Comparison of ENCODE assay signal across 8 cellular contexts in genomic region chr7:73827568-73828106, GRCh38. TPM values are rescaled to one million over a fixed set of nuclear protein-coding genes. Genes with fewer than 3 reads are reported as not detected.
DNase-seq lines count a peak whose midpoint lies in the region; ATAC-seq and TF ChIP-seq lines count a peak whose summit lies in the region.

No MANE protein-coding gene starts in this region.

- peaks cover 45% of the 10 kb centered on the region for H3K4me1 ChIP-seq in hepatocyte (ENCODE audit: insufficient read depth)
- H3K4me1 ChIP-seq in ascending aorta, result peaks cover 3 to 9% of the 10 kb centered on the region in 2 donors

- H3K4me1 Mint-ChIP-seq in activated naive CD4-positive, alpha-beta T cell treated with anti-CD3 and anti-CD28 coated beads, Interleukin-2, amount 50 U/mL, for 24 hours, result peaks cover 26% of the 10 kb centered on the region

- H2AFZ ChIP-seq in hepatocyte, result no peak overlapping the region

- H3K36me3 Mint-ChIP-seq in activated naive CD4-positive, alpha-beta T cell treated with anti-CD3 and anti-CD28 coated beads, Interleukin-2, amount 50 U/mL, for 24 hours, result no peaks in the 10 kb centered on the region

- peak overlapping the region; percentile 27 for H3K4me3 Mint-ChIP-seq in activated naive CD4-positive, alpha-beta T cell treated with anti-CD3 and anti-CD28 coated beads, Interleukin-2, amount 50 U/mL, for 24 hours

- no peaks in the 10 kb centered on the region for H3K9me3 ChIP-seq in hepatocyte (ENCODE audit: low read depth)
- no peaks in the 10 kb centered on the region for H3K9me3 ChIP-seq in ascending aorta

- WGBS in hepatocyte (ENCODE audit: low lambda C conversion rate, missing lambda C conversion rate), result 33% methylated on average over 7 of the region's 11 CpGs

- H3K9me2 ChIP-seq in hepatocyte (replicated peaks; ENCODE audit: insufficient read depth), result no peaks in the 10 kb centered on the region

- ATAC-seq in GM18511 (IDR thresholded peaks at IDR 0.05; ENCODE audit: unreplicated experiment), result no peak

- no peak overlapping the region for H3K4me3 ChIP-seq in hepatocyte
- no peak overlapping the region for H3K4me3 ChIP-seq in ascending aorta

- no peaks in the 10 kb centered on the region for H4K20me1 ChIP-seq in hepatocyte (ENCODE audit: insufficient read depth, poor library complexity, severe bottlenecking)

- H3K27ac ChIP-seq in hepatocyte (peak overlapping the region; percentile 99), ascending aorta (no peak overlapping the region)

- H3K27me3 ChIP-seq in hepatocyte (no peaks in the 10 kb centered on the region), ascending aorta (no peaks in the 10 kb centered on the region)

- intact Hi-C loops in ascending aorta (cut with DNase I), result no loop called here

- H3K36me3 ChIP-seq in hepatocyte (replicated peaks; ENCODE audit: insufficient read depth, low read depth) (no peaks in the 10 kb centered on the region), ascending aorta (no peaks in the 10 kb centered on the region)

- TF ChIP-seq CTCF in hepatocyte (IDR thresholded peaks at IDR 0.05; ENCODE audit: poor library complexity), result no peak
- no peak for TF ChIP-seq CTCF in ascending aorta (IDR thresholded peaks at IDR 0.05)

- peaks cover 16% of the 10 kb centered on the region for H3K79me2 ChIP-seq in hepatocyte

- H3K27ac Mint-ChIP-seq in activated naive CD4-positive, alpha-beta T cell treated with anti-CD3 and anti-CD28 coated beads, Interleukin-2, amount 50 U/mL, for 24 hours, result no peak overlapping the region

- H3K9me3 Mint-ChIP-seq in activated naive CD4-positive, alpha-beta T cell treated with anti-CD3 and anti-CD28 coated beads, Interleukin-2, amount 50 U/mL, for 24 hours, result no peaks in the 10 kb centered on the region

- DNase-seq in activated naive CD4-positive, alpha-beta T cell treated with anti-CD3 and anti-CD28 coated beads, Interleukin-2, amount 50 U/mL, for 16 hours, result no peak
- DNase-seq in OCI-M1 (lab: John Stamatoyannopoulos, UW) (peak; percentile 53), hepatocyte (ENCODE audit: low spot score) (peak; percentile 88), ureter (ENCODE audit: low spot score) (peak; percentile 80), ascending aorta (ENCODE audit: low spot score in 2 of 2) (no peak), D341Med (ENCODE audit: low spot score) (no peak)

- peak overlapping the region; percentile 14 for H3K4me2 ChIP-seq in hepatocyte

- peaks cover 2% of the 10 kb centered on the region for H3K27me3 Mint-ChIP-seq in activated naive CD4-positive, alpha-beta T cell treated with anti-CD3 and anti-CD28 coated beads, Interleukin-2, amount 50 U/mL, for 24 hours

RNA-seq across cellular contexts. Expression of gene CLDN4, which starts 3.2 kb away (rescaled TPM):
- total RNA-seq in hepatocyte (532 and 570 TPM in 2 replicates), ureter (244 TPM), ascending aorta (0.21 TPM)
- 880 and 909 TPM in 2 replicates for polyA plus RNA-seq in hepatocyte

RNA-seq across cellular contexts. Expression of gene METTL27, which starts 14.7 kb away (rescaled TPM):
- total RNA-seq in hepatocyte (1.6 and 2.6 TPM in 2 replicates), ureter (14.4 TPM), ascending aorta (not detected)
- 6.5 and 11.4 TPM in 2 replicates for polyA plus RNA-seq in hepatocyte

RNA-seq across cellular contexts. Expression of gene TMEM270, which starts 33.3 kb away (rescaled TPM):
- total RNA-seq in hepatocyte, result 1.1 TPM in 1 of 2 replicates, not detected in the other
- polyA plus RNA-seq in hepatocyte, result 0.30 and 0.47 TPM in 2 replicates
- not detected for total RNA-seq in ureter
- total RNA-seq in ascending aorta, result not detected

RNA-seq across cellular contexts. Expression of gene CLDN3, which starts 57.6 kb away (rescaled TPM):
- total RNA-seq in hepatocyte (53.7 and 60.7 TPM in 2 replicates), ureter (6.8 TPM), ascending aorta (not detected)
- 125 and 142 TPM in 2 replicates for polyA plus RNA-seq in hepatocyte

Comparison
In these comparisons a context has a peak if more than half of its experiments do, and no peak if none do; other contexts are left out.
1. DNase-seq: peak in OCI-M1 (single experiment), hepatocyte (single experiment) and ureter (single experiment); none in activated naive CD4-positive, alpha-beta T cell treated with anti-CD3 and anti-CD28 coated beads, Interleukin-2, amount 50 U/mL, for 16 hours (single experiment), ascending aorta (0 of 2) and D341Med (single experiment).
2. RNA of gene CLDN4, which starts 3.2 kb away (total RNA-seq): 532 to 570 TPM in hepatocyte and 244 TPM in ureter (single experiment); 0.21 TPM in ascending aorta (single experiment); every median in the first group is over 100 times any median in the second.